In genomic region chr5:141947366-141947765, GRCh38 we compare ENCODE assay signal across 32 cellular contexts. TPM values are rescaled to one million over a fixed set of nuclear protein-coding genes. Genes with fewer than 3 reads are reported as not detected.
"Had no signal": no experiment of that assay in that cellular context is flagged by ENCODE, and none has a peak within 500 bp of the region (broad histone marks: within the 10 kb centered on the region; RNA-seq: fewer than 3 reads in every experiment).

No MANE protein-coding gene starts in this region.

- H3K9me3 Mint-ChIP-seq: activated naive CD4-positive, alpha-beta T cell treated with anti-CD3 and anti-CD28 coated beads, Interleukin-2, amount 10 ng/mL, durations not matched to agents 7 days and 5 days; activated naive CD8-positive, alpha-beta T cell treated with anti-CD3 and anti-CD28 coated beads, Interleukin-2, amount 10 ng/mL, durations not matched to agents 7 days and 5 days; activated T-helper 1 cell treated with anti-CD3 and anti-CD28 coated beads, Interleukin-12 subunit alpha, Interleukin-12 subunit beta, Interleukin-2, Interleukin-4 antibody, amounts not matched to agents 30 ng/mL and 10 ng/mL and 1 ng/mL, durations not matched to agents 14 hours and 24 hours and 36 hours; brain; effector memory CD8-positive, alpha-beta T cell; mesothelial cell of epicardium; naive B cell; nephron progenitor cell; stimulated activated memory B cell treated with anti-CD40 and anti-IgM and Interleukin-4, amounts not matched to agents 10 μg/mL and 1 μg/mL and 100 μg/mL, for 72 hours had no signal

- H3K27me3 Mint-ChIP-seq: brain; progenitor cell of endocrine pancreas; stimulated activated memory B cell treated with anti-CD40 and anti-IgM and Interleukin-4, amounts not matched to agents 10 μg/mL and 1 μg/mL and 100 μg/mL, for 72 hours had no signal

- ATAC-seq: effector memory CD8-positive, alpha-beta T cell; esophagus mucosa; foreskin keratinocyte; left ventricle myocardium superior; stimulated activated memory B cell treated with anti-CD40 and anti-IgM and Interleukin-4, amounts not matched to agents 10 μg/mL and 1 μg/mL and 100 μg/mL, for 72 hours had no signal

- H3K36me3 Mint-ChIP-seq: activated naive CD4-positive, alpha-beta T cell treated with anti-CD3 and anti-CD28 coated beads, Interleukin-2, amount 10 ng/mL, durations not matched to agents 7 days and 5 days; activated naive CD8-positive, alpha-beta T cell treated with anti-CD3 and anti-CD28 coated beads, Interleukin-2, amount 10 ng/mL, durations not matched to agents 7 days and 5 days; brain; mesothelial cell of epicardium; naive B cell had no signal

- H3K4me3 Mint-ChIP-seq: activated naive CD4-positive, alpha-beta T cell treated with anti-CD3 and anti-CD28 coated beads, Interleukin-2, amount 10 ng/mL, durations not matched to agents 7 days and 5 days; activated naive CD8-positive, alpha-beta T cell treated with anti-CD3 and anti-CD28 coated beads, Interleukin-2, amount 10 ng/mL, durations not matched to agents 7 days and 5 days; activated T-helper 1 cell treated with anti-CD3 and anti-CD28 coated beads, Interleukin-12 subunit alpha, Interleukin-12 subunit beta, Interleukin-2, Interleukin-4 antibody, amounts not matched to agents 30 ng/mL and 10 ng/mL and 1 ng/mL, durations not matched to agents 14 hours and 24 hours and 36 hours; brain; effector memory CD8-positive, alpha-beta T cell; mesothelial cell of epicardium; naive B cell; nephron progenitor cell; stimulated activated memory B cell treated with anti-CD40 and anti-IgM and Interleukin-4, amounts not matched to agents 10 μg/mL and 1 μg/mL and 100 μg/mL, for 72 hours had no signal

- H3K36me3 ChIP-seq: ascending aorta, cardiac muscle cell, colonic mucosa, ovary, sigmoid colon, thyroid gland had no signal

- H3K27me3 ChIP-seq: ascending aorta, cardiac muscle cell, colonic mucosa, foreskin keratinocyte, ovary, sigmoid colon, stomach, thyroid gland had no signal

- H3K27ac Mint-ChIP-seq: activated naive CD4-positive, alpha-beta T cell treated with anti-CD3 and anti-CD28 coated beads, Interleukin-2, amount 10 ng/mL, durations not matched to agents 7 days and 5 days; activated naive CD8-positive, alpha-beta T cell treated with anti-CD3 and anti-CD28 coated beads, Interleukin-2, amount 10 ng/mL, durations not matched to agents 7 days and 5 days; activated T-helper 1 cell treated with anti-CD3 and anti-CD28 coated beads, Interleukin-12 subunit alpha, Interleukin-12 subunit beta, Interleukin-2, Interleukin-4 antibody, amounts not matched to agents 30 ng/mL and 10 ng/mL and 1 ng/mL, durations not matched to agents 14 hours and 24 hours and 36 hours; mesothelial cell of epicardium; naive B cell; nephron progenitor cell; progenitor cell of endocrine pancreas; stimulated activated memory B cell treated with anti-CD40 and anti-IgM and Interleukin-4, amounts not matched to agents 10 μg/mL and 1 μg/mL and 100 μg/mL, for 72 hours had no signal

- H3K27ac ChIP-seq: ascending aorta, cardiac muscle cell, colonic mucosa, foreskin keratinocyte, ovary, sigmoid colon, stomach, thyroid gland, VCaP had no signal

- H3K9me3 ChIP-seq: ascending aorta, colonic mucosa, ovary, sigmoid colon, stomach, thyroid gland had no signal

- H3K4me1 ChIP-seq: colonic mucosa had no signal

- FAIRE-seq: small intestine, TTC549 had no signal

- H3K4me3 ChIP-seq: ascending aorta, cardiac muscle cell, colonic mucosa, ovary, sigmoid colon, stomach, thyroid gland had no signal

- DNase-seq: activated CD4-positive, alpha-beta T cell treated with anti-CD3 and anti-CD28 coated beads for 4 hours; activated CD4-positive, alpha-beta T cell treated with anti-CD3 and anti-CD28 coated beads, Interleukin-2, amount 50 U/mL, for 4 hours; activated gamma-delta T cell; activated naive CD4-positive, alpha-beta T cell treated with anti-CD3 and anti-CD28 coated beads, Interleukin-2, amount 10 ng/mL, durations not matched to agents 7 days and 5 days; activated naive CD8-positive, alpha-beta T cell treated with anti-CD3 and anti-CD28 coated beads, Interleukin-2, amount 10 ng/mL, durations not matched to agents 7 days and 5 days; activated T-cell treated with anti-CD3 and anti-CD28 coated beads for 4 hours; cerebellar nuclear complex; colonic mucosa; effector memory CD8-positive, alpha-beta T cell; foreskin keratinocyte; kidney glomerular epithelial cell; left ventricle myocardium superior; naive B cell; nephron progenitor cell; ovary; sigmoid colon; small intestine; stimulated activated CD4-positive, alpha-beta T cell treated with anti-CD3 and anti-CD28 coated beads, Interleukin-1b, Interleukin-23, amount 100 ng/mL, for 48 hours; stimulated activated CD4-positive, alpha-beta T cell treated with anti-CD3 and anti-CD28 coated beads, Interleukin-4, amount 100 ng/mL, for 4 hours; stimulated activated CD8-positive, alpha-beta memory T cell treated with anti-CD3 and anti-CD28 coated beads, Interleukin-4, amount 100 ng/mL, for 48 hours; stomach; thyroid gland had no signal

RNA-seq across cellular contexts. Expression of gene PCDH12, which starts 10.6 kb away (rescaled TPM):
- total RNA-seq: progenitor cell of endocrine pancreas had no signal
